In the genomic region with DNA sequence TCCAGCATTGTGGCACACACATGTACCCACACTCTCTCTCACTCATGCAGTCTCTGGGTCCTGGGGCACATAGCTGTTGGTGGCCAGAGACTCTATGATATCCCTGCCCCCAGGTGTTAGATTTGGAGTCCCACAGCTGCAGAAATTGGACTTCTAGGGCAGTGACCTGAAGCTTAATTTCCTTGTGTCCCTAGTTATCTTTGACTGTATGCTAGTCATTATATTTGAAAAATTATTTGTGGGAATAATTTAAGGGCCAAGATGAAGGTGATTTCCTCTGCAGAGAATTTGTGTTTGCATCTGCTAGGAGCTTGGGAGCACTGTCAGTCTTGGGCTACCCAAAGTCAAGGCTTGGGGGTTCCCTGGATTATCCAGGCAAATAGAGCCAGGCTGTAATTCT, we compare ENCODE assay signal across 24 cellular contexts.
"Had no signal": no experiment of that assay in that cellular context is flagged by ENCODE, and none has a peak within 500 bp of the region (broad histone marks: within the 10 kb centered on the region; RNA-seq: fewer than 3 reads in every experiment).

No MANE protein-coding gene starts in this region.

- H3K9me3 ChIP-seq: gastrocnemius medialis, lower lobe of right lung, mucosa of descending colon had no signal

- DNase-seq: dermis blood vessel endothelial cell; dorsolateral prefrontal cortex; effector CD4-positive, alpha-beta T cell; effector memory CD4-positive, alpha-beta T cell; erythroblast; esophagus squamous epithelium; foreskin fibroblast; foreskin melanocyte; gastrocnemius medialis; glutamatergic neuron; head of caudate nucleus; heart right ventricle; hippocampal formation; left colon; left ventricle myocardium inferior; lower lobe of right lung; mesenchymal stem cell; mucosa of descending colon; naive B cell had no signal

- ATAC-seq: esophagus mucosa, gastrocnemius medialis, heart right ventricle, left colon, left lobe of liver, lower lobe of right lung, mucosa of descending colon had no signal

- H3K27ac Mint-ChIP-seq: mesothelial cell of epicardium had no signal

- H3K4me3 ChIP-seq: coronary artery, dorsolateral prefrontal cortex, esophagus squamous epithelium, gastrocnemius medialis, heart right ventricle, left ventricle myocardium inferior, lower lobe of right lung, mucosa of descending colon had no signal

- H3K27me3 ChIP-seq: gastrocnemius medialis, heart right ventricle had no signal

- H3K4me3 Mint-ChIP-seq: mesothelial cell of epicardium, naive B cell had no signal

- H3K27ac ChIP-seq: coronary artery, dorsolateral prefrontal cortex, epithelial cell of prostate, esophagus squamous epithelium, gastrocnemius medialis, heart right ventricle, left ventricle myocardium inferior, lower lobe of right lung had no signal

- H3K36me3 ChIP-seq: esophagus squamous epithelium, gastrocnemius medialis, heart right ventricle, left ventricle myocardium inferior, lower lobe of right lung had no signal

- H3K36me3 Mint-ChIP-seq: mesothelial cell of epicardium, naive B cell had no signal
